ENCODE assay signal across 8 cellular contexts in the genomic region with DNA sequence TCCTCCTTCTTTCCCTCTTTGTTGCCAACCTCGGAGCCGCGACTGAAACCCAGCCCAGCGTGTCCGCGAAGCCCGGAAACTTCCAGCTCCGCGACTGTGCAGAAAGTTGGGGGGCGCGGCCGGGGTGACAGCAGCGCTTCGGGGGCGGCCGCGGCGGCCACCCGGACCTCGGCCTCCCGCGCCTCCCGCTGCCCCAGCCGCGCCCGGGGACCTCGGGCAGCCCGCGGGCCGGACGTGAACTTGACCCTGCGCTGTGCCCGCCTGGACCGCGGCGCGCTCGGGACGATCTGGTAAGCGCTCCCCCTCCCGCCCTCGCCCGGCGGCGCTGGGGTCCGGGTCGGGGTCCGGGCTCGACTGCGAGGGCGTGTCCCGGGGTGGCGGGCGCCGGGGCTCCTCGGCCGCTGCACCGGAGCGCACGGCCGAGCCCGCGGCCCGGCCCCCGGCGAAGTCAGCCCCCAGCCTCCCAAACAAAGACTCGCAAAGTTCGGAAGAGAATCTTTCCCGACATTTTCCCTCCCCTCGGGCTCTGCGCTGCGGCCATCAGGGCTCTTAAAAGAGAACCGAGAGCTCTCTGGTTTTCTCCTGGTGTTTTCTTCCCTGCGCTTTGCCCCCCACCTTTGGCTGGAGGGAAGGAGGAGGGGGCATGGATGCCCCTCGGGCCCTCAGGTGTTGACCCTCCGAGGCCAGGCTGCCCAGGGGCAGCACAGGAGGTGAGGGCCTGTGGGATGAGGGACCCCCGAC.
A peak's percentile ranks its signal among the peaks of the same experiment; 100 is the strongest.
DNase-seq lines count a peak whose midpoint lies in the region; ATAC-seq, FAIRE-seq and TF ChIP-seq lines count a peak whose summit lies in the region.

No MANE protein-coding gene starts in this region.

- peak overlapping the region; percentile 97 for H3K27ac ChIP-seq in layer of hippocampus (ENCODE audit: low read depth, low read length)

- FAIRE-seq in bronchial epithelial cell (lab: Jason Lieb, UNC) = no peak

- peak overlapping the region; percentile 46 for H3K4me3 ChIP-seq in bronchial epithelial cell (ENCODE audit: low read depth, low read length)

- no peak for TF ChIP-seq CTCF in bronchial epithelial cell (IDR thresholded peaks at IDR 0.05; ENCODE audit: insufficient read depth, low read length, severe bottlenecking)

- H3K36me3 ChIP-seq in bronchial epithelial cell (ENCODE audit: control insufficient read depth, insufficient read depth, low read length) = peaks cover 4% of the 10 kb centered on the region

- no peaks in the 10 kb centered on the region for H3K36me3 Mint-ChIP-seq in stimulated activated effector memory CD8-positive, alpha-beta T cell treated with anti-CD3 and anti-CD28 coated beads, Interleukin-12 subunit alpha, Interleukin-12 subunit beta, amount 100 ng/mL, for 72 hours

- no peaks in the 10 kb centered on the region for H3K4me1 Mint-ChIP-seq in stimulated activated effector memory CD8-positive, alpha-beta T cell treated with anti-CD3 and anti-CD28 coated beads, Interleukin-12 subunit alpha, Interleukin-12 subunit beta, amount 100 ng/mL, for 72 hours

- H3K27ac Mint-ChIP-seq in stimulated activated effector memory CD8-positive, alpha-beta T cell treated with anti-CD3 and anti-CD28 coated beads, Interleukin-12 subunit alpha, Interleukin-12 subunit beta, amount 100 ng/mL, for 72 hours = no peak overlapping the region

- H3K4me3 Mint-ChIP-seq in stimulated activated effector memory CD8-positive, alpha-beta T cell treated with anti-CD3 and anti-CD28 coated beads, Interleukin-12 subunit alpha, Interleukin-12 subunit beta, amount 100 ng/mL, for 72 hours = peak overlapping the region; percentile 60

- DNase-seq in activated CD4-positive, alpha-beta T cell treated with anti-CD3 and anti-CD28 coated beads for 48 hours = peak; percentile 45
- no peak for DNase-seq in activated CD4-positive, alpha-beta T cell treated with anti-CD3 and anti-CD28 coated beads, Interleukin-2, amount 50 U/mL, for 48 hours
- DNase-seq in bronchial epithelial cell (ENCODE audit: low read depth) = no peak
- no peak for DNase-seq in stimulated activated effector memory CD8-positive, alpha-beta T cell treated with anti-CD3 and anti-CD28 coated beads, Interleukin-12 subunit alpha, Interleukin-12 subunit beta, amount 100 ng/mL, for 72 hours (ENCODE audit: low spot score in 2 of 2)
- no peak for DNase-seq in AML-193 (lab: John Stamatoyannopoulos, UW)
- DNase-seq in HPDE6-E6E7 (ENCODE audit: extremely low spot score) = no peak
- DNase-seq in NCI-H524 (lab: John Stamatoyannopoulos, UW) = no peak

- H3K9me3 Mint-ChIP-seq in stimulated activated effector memory CD8-positive, alpha-beta T cell treated with anti-CD3 and anti-CD28 coated beads, Interleukin-12 subunit alpha, Interleukin-12 subunit beta, amount 100 ng/mL, for 72 hours = no peaks in the 10 kb centered on the region

- peak; percentile 44 for ATAC-seq in stimulated activated effector memory CD8-positive, alpha-beta T cell treated with anti-CD3 and anti-CD28 coated beads, Interleukin-12 subunit alpha, Interleukin-12 subunit beta, amount 100 ng/mL, for 72 hours

- no peaks in the 10 kb centered on the region for H3K27me3 ChIP-seq in bronchial epithelial cell (ENCODE audit: control insufficient read depth, insufficient read depth, low read length)
- H3K27me3 ChIP-seq in layer of hippocampus (ENCODE audit: control insufficient read depth, insufficient read depth, low read length) = no peaks in the 10 kb centered on the region
